19 cellular contexts compared by ENCODE assay signal in the genomic region with DNA sequence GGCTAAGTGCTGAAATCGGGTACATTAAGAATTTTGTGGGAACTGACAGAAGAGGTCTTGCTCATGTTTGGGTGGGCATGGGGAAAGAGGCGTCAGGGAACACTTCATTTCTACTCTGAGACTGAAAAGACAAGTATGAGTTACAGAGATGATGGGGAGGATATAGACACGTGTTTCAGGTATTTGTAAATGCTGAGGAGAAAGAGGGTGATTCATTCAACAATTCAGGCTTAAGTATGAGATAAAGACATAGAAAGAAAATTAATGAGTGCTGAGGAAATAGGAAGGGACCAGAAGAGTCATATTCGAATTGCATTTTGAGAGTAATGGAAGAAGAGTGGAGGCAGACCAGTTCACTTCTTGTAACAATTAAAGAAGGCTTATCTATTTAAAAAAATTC.
DNase-seq lines count a peak whose midpoint lies in the region; ATAC-seq and TF ChIP-seq lines count a peak whose summit lies in the region.
"Had no signal": no experiment of that assay in that cellular context is flagged by ENCODE, and none has a peak within 500 bp of the region (broad histone marks: within the 10 kb centered on the region; RNA-seq: fewer than 3 reads in every experiment).

No MANE protein-coding gene starts in this region.

- peaks cover 17% of the 10 kb centered on the region for H3K36me3 Mint-ChIP-seq in activated CD4-positive, alpha-beta T cell treated with anti-CD3 and anti-CD28 coated beads for 36 hours (ENCODE audit: low read depth)
- peaks cover 2% of the 10 kb centered on the region for H3K36me3 Mint-ChIP-seq in neural progenitor cell

- no peak overlapping the region for H3K27ac Mint-ChIP-seq in activated CD4-positive, alpha-beta T cell treated with anti-CD3 and anti-CD28 coated beads for 36 hours
- no peak overlapping the region for H3K27ac Mint-ChIP-seq in neural progenitor cell

- H3K9me3 Mint-ChIP-seq in activated CD4-positive, alpha-beta T cell treated with anti-CD3 and anti-CD28 coated beads for 36 hours (ENCODE audit: low read depth) = no peaks in the 10 kb centered on the region
- no peaks in the 10 kb centered on the region for H3K9me3 Mint-ChIP-seq in neural progenitor cell

- CTCF ChIA-PET in activated CD4-positive, alpha-beta T cell treated with anti-CD3 and anti-CD28 coated beads for 36 hours (lab: Charles Lee) = no interaction called here
- CTCF ChIA-PET in SK-N-SH (lab: Yijun Ruan, JAX) = interaction anchor here (1.2 kb wide), 1 partner anchor 16 kb away, joined by 3 read pairs; no protein-coding TSS in a partner anchor

- no peaks in the 10 kb centered on the region for H4K20me1 ChIP-seq in SK-N-SH (ENCODE audit: insufficient read depth)
- H4K20me1 ChIP-seq in neural progenitor cell (ENCODE audit: low read depth) = no peaks in the 10 kb centered on the region
- H4K20me1 ChIP-seq: BLaER1 had no signal

- H3K4me1 ChIP-seq in SK-N-SH (ENCODE audit: control insufficient read depth in 1 of 2, insufficient read depth in 2 of 2, low read depth in 1 of 2, low read length in 1 of 2) (no peaks in the 10 kb centered on the region; a peak in 1 of 4 replicates), neural progenitor cell (peaks cover 9% of the 10 kb centered on the region)
- H3K4me1 ChIP-seq: BLaER1 had no signal

- 63% methylated on average over 4 of the region's 4 CpGs for WGBS in SK-N-SH (ENCODE audit: low lambda C conversion rate)

- H3K79me2 ChIP-seq in SK-N-SH (ENCODE audit: insufficient read depth) (no peaks in the 10 kb centered on the region), neural progenitor cell (ENCODE audit: low read depth) (no peaks in the 10 kb centered on the region)

- H3F3A ChIP-seq in SK-N-SH (replicated peaks; ENCODE audit: insufficient read depth) (no peaks in the 10 kb centered on the region), neural progenitor cell (ENCODE audit: low read depth) (no peaks in the 10 kb centered on the region)

- TF ChIP-seq EP300 in SK-N-SH (IDR thresholded peaks at IDR 0.05; ENCODE audit: borderline replicate concordance in 1 of 2, low read depth in 1 of 2, low read length in 1 of 2) = no peak

- DNase-seq in activated CD4-positive, alpha-beta T cell treated with anti-CD3 and anti-CD28 coated beads for 36 hours = no peak
- no peak for DNase-seq in activated CD4-positive, alpha-beta T cell treated with anti-CD3 and anti-CD28 coated beads for 48 hours
- DNase-seq in SK-N-SH (no peak), fibroblast of mammary gland (ENCODE audit: low read depth) (peak; percentile 4), neural progenitor cell (ENCODE audit: low spot score) (no peak), glomerular visceral epithelial cell (ENCODE audit: extremely low spot score) (no peak), GM19238 (ENCODE audit: insufficient read length, low spot score) (no peak)
- DNase-seq: DMS 273 treated with DMSO at 0.1 percent for 48 hours, MM.1S, NCI-H1105, NCI-H1694 treated with DMSO at 0.1 percent for 48 hours, NCI-H446, NCI-H748 treated with DMSO at 0.1 percent for 48 hours, PC-9, Right ventricle myocardium superior had no signal

- no peaks in the 10 kb centered on the region for H3K27me3 ChIP-seq in SK-N-SH (ENCODE audit: insufficient read depth)
- H3K27me3 ChIP-seq in neural progenitor cell = no peaks in the 10 kb centered on the region
- H3K27me3 ChIP-seq: BLaER1 had no signal

- TF ChIP-seq CTCF in SK-N-SH (IDR thresholded peaks at IDR 0.05) = no peak
- TF ChIP-seq CTCF in fibroblast of mammary gland (conservative IDR thresholded peaks at IDR 0.05; ENCODE audit: control insufficient read depth, insufficient read depth, low read depth, low read length) = no peak
- TF ChIP-seq CTCF in neural progenitor cell (IDR thresholded peaks at IDR 0.05) = no peak

- H3K27me3 Mint-ChIP-seq in activated CD4-positive, alpha-beta T cell treated with anti-CD3 and anti-CD28 coated beads for 36 hours = no peaks in the 10 kb centered on the region
- no peaks in the 10 kb centered on the region for H3K27me3 Mint-ChIP-seq in neural progenitor cell (ENCODE audit: insufficient read depth, low read depth)

- no peak overlapping the region; a peak in 1 of 4 replicates for H3K27ac ChIP-seq in SK-N-SH (ENCODE audit: low read depth in 2 of 2, low read length in 1 of 2)
- H3K27ac ChIP-seq in neural progenitor cell = peak overlapping the region; percentile 54
- H3K27ac ChIP-seq: 22Rv1, BLaER1, PC-9 had no signal

- no peak overlapping the region for H3K4me3 ChIP-seq in SK-N-SH (ENCODE audit: low read depth in 2 of 2, low read length in 1 of 2)
- H3K4me3 ChIP-seq in fibroblast of mammary gland (ENCODE audit: control insufficient read depth, low read depth, low read length) = no peak overlapping the region
- no peak overlapping the region for H3K4me3 ChIP-seq in neural progenitor cell
- H3K4me3 ChIP-seq: BLaER1, PC-9 had no signal

- peak; percentile 44 for ATAC-seq in activated CD4-positive, alpha-beta T cell treated with anti-CD3 and anti-CD28 coated beads for 36 hours
- ATAC-seq in HG02759 (IDR thresholded peaks at IDR 0.05; ENCODE audit: unreplicated experiment) = no peak
- ATAC-seq: HCT116 had no signal

- H3K36me3 ChIP-seq in SK-N-SH (replicated peaks in 1 of 2; ENCODE audit: control insufficient read depth in 1 of 2, insufficient read depth in 2 of 2, low read length in 1 of 2) (peaks cover 5 to 10% of the 10 kb centered on the region in 2 experiments), neural progenitor cell (no peaks in the 10 kb centered on the region)

- no peak overlapping the region for H3K4me2 ChIP-seq in SK-N-SH
- H3K4me2 ChIP-seq in neural progenitor cell = peak overlapping the region; percentile 13
- H3K4me2 ChIP-seq: BLaER1, PC-9 had no signal

- H2AFZ ChIP-seq in SK-N-SH (ENCODE audit: low read depth) = no peak overlapping the region
- no peak overlapping the region for H2AFZ ChIP-seq in neural progenitor cell (replicated peaks)
- H2AFZ ChIP-seq: PC-9 had no signal

- H3K9ac ChIP-seq in SK-N-SH = no peak overlapping the region
- H3K9ac ChIP-seq in neural progenitor cell = no peak overlapping the region
- H3K9ac ChIP-seq: BLaER1 had no signal

- intact Hi-C loops in activated CD4-positive, alpha-beta T cell treated with anti-CD3 and anti-CD28 coated beads for 36 hours (cut with DNase I, micrococcal nuclease) = no loop called here

- no peak for TF ChIP-seq RAD21 in SK-N-SH (IDR thresholded peaks at IDR 0.05; ENCODE audit: low read length)

- POLR2A ChIA-PET in activated CD4-positive, alpha-beta T cell treated with anti-CD3 and anti-CD28 coated beads for 36 hours (lab: Charles Lee) = no interaction called here
- POLR2A ChIA-PET in SK-N-SH (lab: Yijun Ruan, JAX) = no interaction called here

- peaks cover 4% of the 10 kb centered on the region for H3K4me1 Mint-ChIP-seq in activated CD4-positive, alpha-beta T cell treated with anti-CD3 and anti-CD28 coated beads for 36 hours
- no peaks in the 10 kb centered on the region for H3K4me1 Mint-ChIP-seq in neural progenitor cell

- no peak overlapping the region for H3K4me3 Mint-ChIP-seq in activated CD4-positive, alpha-beta T cell treated with anti-CD3 and anti-CD28 coated beads for 36 hours
- H3K4me3 Mint-ChIP-seq in neural progenitor cell = no peak overlapping the region

- H3K9me2 ChIP-seq in SK-N-SH = no peaks in the 10 kb centered on the region

- H3K9me3 ChIP-seq in SK-N-SH (no peaks in the 10 kb centered on the region), neural progenitor cell (ENCODE audit: low read depth) (no peaks in the 10 kb centered on the region)
- H3K9me3 ChIP-seq: BLaER1 had no signal

TF ChIP-seq in SK-N-SH, 30 proteins besides CTCF, POLR2A, EP300 and RAD21:
- TF ChIP-seq RFX5 (IDR thresholded peaks at IDR 0.05; ENCODE audit: low read length) (no peak), FOSL2 (IDR thresholded peaks at IDR 0.05; ENCODE audit: borderline replicate concordance, low read depth) (peak; percentile 36; the same call in 1 of the 2 replicates)
- TF ChIP-seq, protein P1, sequence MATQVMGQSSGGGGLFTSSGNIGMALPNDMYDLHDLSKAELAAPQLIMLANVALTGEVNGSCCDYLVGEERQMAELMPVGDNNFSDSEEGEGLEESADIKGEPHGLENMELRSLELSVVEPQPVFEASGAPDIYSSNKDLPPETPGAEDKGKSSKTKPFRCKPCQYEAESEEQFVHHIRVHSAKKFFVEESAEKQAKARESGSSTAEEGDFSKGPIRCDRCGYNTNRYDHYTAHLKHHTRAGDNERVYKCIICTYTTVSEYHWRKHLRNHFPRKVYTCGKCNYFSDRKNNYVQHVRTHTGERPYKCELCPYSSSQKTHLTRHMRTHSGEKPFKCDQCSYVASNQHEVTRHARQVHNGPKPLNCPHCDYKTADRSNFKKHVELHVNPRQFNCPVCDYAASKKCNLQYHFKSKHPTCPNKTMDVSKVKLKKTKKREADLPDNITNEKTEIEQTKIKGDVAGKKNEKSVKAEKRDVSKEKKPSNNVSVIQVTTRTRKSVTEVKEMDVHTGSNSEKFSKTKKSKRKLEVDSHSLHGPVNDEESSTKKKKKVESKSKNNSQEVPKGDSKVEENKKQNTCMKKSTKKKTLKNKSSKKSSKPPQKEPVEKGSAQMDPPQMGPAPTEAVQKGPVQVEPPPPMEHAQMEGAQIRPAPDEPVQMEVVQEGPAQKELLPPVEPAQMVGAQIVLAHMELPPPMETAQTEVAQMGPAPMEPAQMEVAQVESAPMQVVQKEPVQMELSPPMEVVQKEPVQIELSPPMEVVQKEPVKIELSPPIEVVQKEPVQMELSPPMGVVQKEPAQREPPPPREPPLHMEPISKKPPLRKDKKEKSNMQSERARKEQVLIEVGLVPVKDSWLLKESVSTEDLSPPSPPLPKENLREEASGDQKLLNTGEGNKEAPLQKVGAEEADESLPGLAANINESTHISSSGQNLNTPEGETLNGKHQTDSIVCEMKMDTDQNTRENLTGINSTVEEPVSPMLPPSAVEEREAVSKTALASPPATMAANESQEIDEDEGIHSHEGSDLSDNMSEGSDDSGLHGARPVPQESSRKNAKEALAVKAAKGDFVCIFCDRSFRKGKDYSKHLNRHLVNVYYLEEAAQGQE (IDR thresholded peaks at IDR 0.05; ENCODE audit: low read depth, low read length) = no peak
